In the genomic region with DNA sequence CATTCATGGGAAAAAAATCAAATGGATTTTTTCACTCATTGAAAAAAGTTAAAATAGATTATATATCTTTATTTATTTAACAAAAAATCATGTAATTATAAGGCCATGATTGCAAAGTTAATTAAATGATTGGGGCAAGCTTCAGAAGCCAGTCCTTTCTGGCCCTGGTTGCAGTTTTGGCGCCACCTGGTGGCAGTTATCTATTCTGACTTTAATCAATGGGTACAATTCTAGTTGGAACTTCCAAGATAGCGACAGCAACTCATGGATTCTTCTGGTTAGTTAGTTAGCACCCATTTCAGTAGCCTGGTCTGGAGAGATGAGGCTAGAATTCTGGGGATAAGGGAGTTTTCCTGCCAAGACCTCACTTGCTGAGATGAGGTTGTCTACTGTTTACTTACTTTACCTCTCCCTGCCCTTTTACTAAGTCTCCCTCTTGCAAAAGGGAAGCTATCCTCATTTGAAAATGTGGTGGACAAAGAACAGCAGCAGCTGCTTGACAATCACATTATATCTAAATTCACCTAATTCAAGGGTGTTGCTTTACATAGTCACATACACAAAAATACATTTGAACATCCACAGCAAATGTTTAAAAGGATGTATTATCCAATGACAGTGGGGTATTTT, we compare ENCODE assay signal across 8 cellular contexts. TPM values are rescaled to one million over a fixed set of nuclear protein-coding genes. Genes with fewer than 3 reads are reported as not detected.
A peak's percentile ranks its signal among the peaks of the same experiment; 100 is the strongest.
DNase-seq lines count a peak whose midpoint lies in the region; ATAC-seq and TF ChIP-seq lines count a peak whose summit lies in the region.

No MANE protein-coding gene starts in this region.

- intact Hi-C loops in CD4-positive, alpha-beta T cell (cut with DNase I, micrococcal nuclease): loop anchor here (2.0 to 5.0 kb wide), 3 partner anchors 40 to 498 kb away; no protein-coding TSS in a partner anchor
- intact Hi-C loops in activated CD4-positive, alpha-beta T cell treated with anti-CD3 and anti-CD28 coated beads, Interleukin-2, amount 10 ng/mL, durations not matched to agents 24 days and 14 days (cut with micrococcal nuclease): loop anchor here (1.0 to 10.0 kb wide), 4 partner anchors 40 to 498 kb away; partner anchors contain the start of genes NOC3L and SLC35G1
- intact Hi-C loops in right lobe of liver (cut with DNase I): no loop called here

- no peak for TF ChIP-seq POLR2A in right lobe of liver (IDR thresholded peaks at IDR 0.05)

- WGBS in right lobe of liver (ENCODE audit: insufficient coverage, low coverage, low lambda C conversion rate, missing lambda C conversion rate): 7% methylated on average over 2 of the region's 2 CpGs

- CTCF ChIA-PET in CD4-positive, alpha-beta T cell (lab: Charles Lee): interaction anchor here (0.7 to 1.7 kb wide), 11 partner anchors 8 to 124 kb away, joined by 3 to 15 read pairs (median 4); partner anchors contain the start of gene NOC3L

- no peaks in the 10 kb centered on the region for H3K9me3 Mint-ChIP-seq in CD4-positive, alpha-beta T cell
- H3K9me3 Mint-ChIP-seq in activated CD4-positive, alpha-beta T cell treated with anti-CD3 and anti-CD28 coated beads, Interleukin-2, amount 10 ng/mL, durations not matched to agents 24 days and 14 days: no peaks in the 10 kb centered on the region

- H3K27me3 Mint-ChIP-seq in CD4-positive, alpha-beta T cell: no peaks in the 10 kb centered on the region
- no peaks in the 10 kb centered on the region for H3K27me3 Mint-ChIP-seq in activated CD4-positive, alpha-beta T cell treated with anti-CD3 and anti-CD28 coated beads, Interleukin-2, amount 10 ng/mL, durations not matched to agents 24 days and 14 days

- H3K4me1 ChIP-seq in HAP-1 (no peaks in the 10 kb centered on the region; the same call in 1 of the 2 replicates), right lobe of liver (peaks cover 0 to 13% (median 3%) of the 10 kb centered on the region in 4 donors)

- H3K4me3 Mint-ChIP-seq in CD4-positive, alpha-beta T cell: no peak overlapping the region
- no peak overlapping the region for H3K4me3 Mint-ChIP-seq in activated CD4-positive, alpha-beta T cell treated with anti-CD3 and anti-CD28 coated beads, Interleukin-2, amount 10 ng/mL, durations not matched to agents 24 days and 14 days

- H3K4me3 ChIP-seq in HAP-1: no peak overlapping the region
- no peak overlapping the region for H3K4me3 ChIP-seq in coronary artery
- H3K4me3 ChIP-seq in right lobe of liver: no peak overlapping the region

- H3K36me3 Mint-ChIP-seq in CD4-positive, alpha-beta T cell (ENCODE audit: low read depth): peaks cover 16% of the 10 kb centered on the region
- H3K36me3 Mint-ChIP-seq in activated CD4-positive, alpha-beta T cell treated with anti-CD3 and anti-CD28 coated beads, Interleukin-2, amount 10 ng/mL, durations not matched to agents 24 days and 14 days (ENCODE audit: low read depth): peaks cover 17% of the 10 kb centered on the region

- peak; percentile 94 for TF ChIP-seq CTCF in CD4-positive, alpha-beta T cell (IDR thresholded peaks at IDR 0.05)
- TF ChIP-seq CTCF in coronary artery (IDR thresholded peaks at IDR 0.05) (peak; percentile 93), right lobe of liver (IDR thresholded peaks at IDR 0.05) (peak; percentile 83 to 92 (median 88))

- in situ Hi-C loops in HAP-1 (cut with MboI; ENCODE audit: low sequenced_read_pairs): loop anchor here (10.0 kb wide), 1 partner anchor 406 kb away; no protein-coding TSS in a partner anchor

- no peak overlapping the region for H3K27ac ChIP-seq in CD4-positive, alpha-beta T cell (ENCODE audit: low read depth, low read length)
- H3K27ac ChIP-seq in coronary artery: no peak overlapping the region
- H3K27ac ChIP-seq in right lobe of liver: no peak overlapping the region

- DNase-seq in CD4-positive, alpha-beta T cell: peak; percentile 30 to 65 (median 52)
- DNase-seq in HAP-1 (ENCODE audit: low spot score in 2 of 2) (peak; percentile 60 to 84), NCI-H345 (lab: John Stamatoyannopoulos, UW) (peak; percentile 49), coronary artery (ENCODE audit: low spot score) (no peak), right lobe of liver (peak; percentile 60 to 75 (median 62))
- DNase-seq in activated CD4-positive, alpha-beta T cell treated with anti-CD3 and anti-CD28 coated beads, Interleukin-2, amount 10 ng/mL, durations not matched to agents 24 days and 14 days: peak; percentile 88
- peak; percentile 22 to 57 (median 39) for DNase-seq in stimulated activated CD4-positive, alpha-beta T cell treated with anti-CD3 and anti-CD28 coated beads, TNF-alpha, amount 100 ng/mL, for 48 hours (ENCODE audit: low read depth in 3 of 3)

- H3K9me3 ChIP-seq in CD4-positive, alpha-beta T cell (ENCODE audit: control insufficient read depth, low read length): no peaks in the 10 kb centered on the region
- no peaks in the 10 kb centered on the region for H3K9me3 ChIP-seq in HAP-1
- H3K9me3 ChIP-seq in right lobe of liver: no peaks in the 10 kb centered on the region

- POLR2A ChIA-PET in CD4-positive, alpha-beta T cell (lab: Charles Lee): no interaction called here

- H3K27me3 ChIP-seq in CD4-positive, alpha-beta T cell (ENCODE audit: control insufficient read depth, insufficient read depth, low read length): no peaks in the 10 kb centered on the region
- H3K27me3 ChIP-seq in HAP-1 (ENCODE audit: low read depth) (no peaks in the 10 kb centered on the region), right lobe of liver (no peaks in the 10 kb centered on the region)

- peak; percentile 44 for ATAC-seq in CD4-positive, alpha-beta T cell (ENCODE audit: poor library complexity)
- ATAC-seq in right lobe of liver (peak; percentile 72 to 80 (median 74)), HG03520 (IDR thresholded peaks at IDR 0.05; ENCODE audit: unreplicated experiment) (no peak)

- H3K36me3 ChIP-seq in HAP-1 (replicated peaks): peaks cover 17% of the 10 kb centered on the region; the same call in 1 of the 2 replicates
- H3K36me3 ChIP-seq in right lobe of liver: no peaks in the 10 kb centered on the region

- no peaks in the 10 kb centered on the region for H3K4me1 Mint-ChIP-seq in CD4-positive, alpha-beta T cell (ENCODE audit: low read depth)
- peaks cover 2% of the 10 kb centered on the region for H3K4me1 Mint-ChIP-seq in activated CD4-positive, alpha-beta T cell treated with anti-CD3 and anti-CD28 coated beads, Interleukin-2, amount 10 ng/mL, durations not matched to agents 24 days and 14 days

- no peak overlapping the region for H3K27ac Mint-ChIP-seq in CD4-positive, alpha-beta T cell
- H3K27ac Mint-ChIP-seq in activated CD4-positive, alpha-beta T cell treated with anti-CD3 and anti-CD28 coated beads, Interleukin-2, amount 10 ng/mL, durations not matched to agents 24 days and 14 days: no peak overlapping the region

RNA-seq across cellular contexts. Expression of gene NOC3L, which starts 42.3 kb away (rescaled TPM):
- total RNA-seq in CD4-positive, alpha-beta T cell: 1 to 10 TPM; 7.1 to 8.0 TPM
- 56.8 and 56.9 TPM in 2 replicates for total RNA-seq in activated CD4-positive, alpha-beta T cell treated with anti-CD3 and anti-CD28 coated beads, Interleukin-2, amount 10 ng/mL, durations not matched to agents 24 days and 14 days
- total RNA-seq in right lobe of liver: 10 to 100 TPM in 1 of 6 experiments, 1 to 10 TPM in 5; 6.2 to 11.2 (median 9.5) TPM

Comparison
In these comparisons a context has a peak if more than half of its experiments do, and no peak if none do; other contexts are left out.
1. intact Hi-C loops: an anchor here in CD4-positive, alpha-beta T cell (2.0 to 5.0 kb wide) and activated CD4-positive, alpha-beta T cell treated with anti-CD3 and anti-CD28 coated beads, Interleukin-2, amount 10 ng/mL, durations not matched to agents 24 days and 14 days (1.0 to 10.0 kb wide); none called in right lobe of liver.